Comparison of ENCODE assay signal across 12 cellular contexts in the genomic region with DNA sequence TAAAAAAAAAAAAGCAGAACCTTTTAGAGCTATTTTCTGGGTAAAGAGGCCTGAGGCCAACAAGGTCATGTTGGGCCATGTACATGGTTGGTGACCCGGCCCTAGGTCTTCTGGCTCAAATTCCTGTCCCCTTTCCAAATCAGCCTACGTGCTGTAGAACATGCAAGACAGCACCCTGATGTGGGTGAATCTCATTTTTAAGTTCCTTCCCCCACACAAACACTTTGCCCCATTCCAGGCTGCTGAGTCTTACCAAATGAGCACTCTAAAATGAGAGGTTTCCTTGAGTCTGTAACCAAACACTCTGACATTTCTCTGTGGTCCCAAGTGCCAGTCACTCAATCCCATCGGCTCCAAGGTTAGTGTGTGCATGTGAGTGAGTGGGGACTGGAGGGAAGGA. TPM values are rescaled to one million over a fixed set of nuclear protein-coding genes. Genes with fewer than 3 reads are reported as not detected.
DNase-seq lines count a peak whose midpoint lies in the region; ATAC-seq and TF ChIP-seq lines count a peak whose summit lies in the region.
"Had no signal": no experiment of that assay in that cellular context is flagged by ENCODE, and none has a peak within 500 bp of the region (broad histone marks: within the 10 kb centered on the region; RNA-seq: fewer than 3 reads in every experiment).

No MANE protein-coding gene starts in this region.

- no peaks in the 10 kb centered on the region for H3K9me3 ChIP-seq in CD4-positive, alpha-beta T cell (ENCODE audit: control insufficient read depth, low read length)
- no peaks in the 10 kb centered on the region for H3K9me3 ChIP-seq in PC-9 (ENCODE audit: insufficient read depth, low read depth)
- H3K9me3 ChIP-seq in psoas muscle: no peaks in the 10 kb centered on the region

- H3K4me3 Mint-ChIP-seq in CD4-positive, alpha-beta T cell: peak overlapping the region; percentile 59

- DNase-seq in CD4-positive, alpha-beta T cell: no peak
- DNase-seq in PC-9 (no peak), glomerular visceral epithelial cell (ENCODE audit: extremely low spot score) (peak; percentile 5), psoas muscle (no peak), D341Med (ENCODE audit: low spot score) (no peak), SKM-1 (lab: John Stamatoyannopoulos, UW; ENCODE audit: unreplicated experiment) (no peak)
- no peak for DNase-seq in stimulated activated CD4-positive, alpha-beta T cell treated with anti-CD3 and anti-CD28 coated beads, Interleukin-1b, Interleukin-23, amount 100 ng/mL, for 48 hours
- DNase-seq: effector CD8-positive, alpha-beta T cell; NCI-H510A; T-cell had no signal

- H3K4me1 Mint-ChIP-seq in CD4-positive, alpha-beta T cell (ENCODE audit: low read depth): peaks cover 28% of the 10 kb centered on the region

- H3K36me3 ChIP-seq in PC-9 (ENCODE audit: low read depth) (peaks cover 59% of the 10 kb centered on the region), psoas muscle (ENCODE audit: insufficient read depth in 1 of 2, low read depth in 1 of 2) (peaks cover 2 to 46% of the 10 kb centered on the region in 2 donors)

- POLR2A ChIA-PET in CD4-positive, alpha-beta T cell (lab: Charles Lee): interaction anchor here (2.8 kb wide), 1 partner anchor 10 kb away, joined by 11 read pairs; a partner anchor contains a TSS
- POLR2A ChIA-PET in PC-9 (lab: Charles Lee; ENCODE audit: unreplicated experiment): interaction anchor here (0.6 kb wide), 1 partner anchor 10 kb away, joined by 4 read pairs; a partner anchor contains a TSS

- H3F3A ChIP-seq in PC-9 (ENCODE audit: insufficient read depth, low read depth): peaks cover 14% of the 10 kb centered on the region; the same call in 1 of the 2 replicates

- H3K27me3 Mint-ChIP-seq in CD4-positive, alpha-beta T cell: no peaks in the 10 kb centered on the region
- H3K27me3 Mint-ChIP-seq: T-cell had no signal

- H3K36me3 Mint-ChIP-seq in CD4-positive, alpha-beta T cell (ENCODE audit: low read depth): peaks cover 39% of the 10 kb centered on the region

- no peaks in the 10 kb centered on the region for H3K27me3 ChIP-seq in CD4-positive, alpha-beta T cell (ENCODE audit: control insufficient read depth, insufficient read depth, low read length)
- H3K27me3 ChIP-seq in PC-9 (ENCODE audit: insufficient read depth, low read depth) (no peaks in the 10 kb centered on the region), psoas muscle (ENCODE audit: insufficient read depth in 3 of 3, low read length in 2 of 3) (no peaks in the 10 kb centered on the region)

- WGBS in psoas muscle, 3 donors: 20 to 22% (median 21%) methylated on average over 3 of the region's 3 CpGs

- CTCF ChIA-PET in CD4-positive, alpha-beta T cell (lab: Charles Lee): interaction anchor here (1.2 to 2.1 kb wide), 2 partner anchors 1013 to 1219 kb away, joined by 3 to 9 read pairs; no protein-coding TSS in a partner anchor
- CTCF ChIA-PET in PC-9 (lab: Charles Lee): no interaction called here

- ATAC-seq in CD4-positive, alpha-beta T cell (ENCODE audit: poor library complexity): no peak
- ATAC-seq in psoas muscle (peak; percentile 6 to 23 (median 16)), GM18861 (IDR thresholded peaks at IDR 0.05; ENCODE audit: unreplicated experiment) (no peak)
- ATAC-seq: T-cell had no signal

- TSS peak; percentile 7 for BruUV-seq in PC-9 (replicated peaks; lab: Mats Ljungman, UMichigan)

- peaks cover 51% of the 10 kb centered on the region for H4K20me1 ChIP-seq in PC-9 (ENCODE audit: insufficient read depth)

- H3K4me2 ChIP-seq in PC-9: no peak overlapping the region

- no peaks in the 10 kb centered on the region for H3K9me3 Mint-ChIP-seq in CD4-positive, alpha-beta T cell
- H3K9me3 Mint-ChIP-seq: T-cell had no signal

- H3K4me3 ChIP-seq in PC-9 (no peak overlapping the region), psoas muscle (peak overlapping the region; percentile 93)

- H3K27ac Mint-ChIP-seq in CD4-positive, alpha-beta T cell: no peak overlapping the region
- H3K27ac Mint-ChIP-seq: progenitor cell of endocrine pancreas had no signal

- intact Hi-C loops in CD4-positive, alpha-beta T cell (cut with DNase I, micrococcal nuclease): loop anchor here in 1 of 2 experiments (5.0 kb wide), 1 partner anchor 1896 kb away; a partner anchor contains a TSS
- intact Hi-C loops in PC-9 (cut with micrococcal nuclease; ENCODE audit: unreplicated experiment): loop anchor here (5.0 to 10.0 kb wide), 2 partner anchors 1146 to 1589 kb away; no protein-coding TSS in a partner anchor
- intact Hi-C loops in psoas muscle (cut with DNase I): loop anchor here in 1 of 2 donors (10.0 kb wide), 1 partner anchor 1409 kb away; no protein-coding TSS in a partner anchor

- no peak overlapping the region for H2AFZ ChIP-seq in PC-9

- no peak for TF ChIP-seq CTCF in CD4-positive, alpha-beta T cell (IDR thresholded peaks at IDR 0.05)
- TF ChIP-seq CTCF in PC-9 (conservative IDR thresholded peaks at IDR 0.05) (no peak), psoas muscle (IDR thresholded peaks at IDR 0.05) (no peak)

- no peak overlapping the region for H3K27ac ChIP-seq in CD4-positive, alpha-beta T cell (ENCODE audit: low read depth, low read length)
- H3K27ac ChIP-seq in PC-9 (peak overlapping the region; percentile 11; the same call in 1 of the 2 replicates), psoas muscle (peak overlapping the region; percentile 100)

- H3K4me1 ChIP-seq in PC-9 (replicated peaks; ENCODE audit: insufficient read depth) (peaks cover 44% of the 10 kb centered on the region), psoas muscle (peaks cover 52% of the 10 kb centered on the region)

- no peaks in the 10 kb centered on the region for H3K9me2 ChIP-seq in PC-9 (ENCODE audit: insufficient read depth)

- peaks cover 84% of the 10 kb centered on the region for H3K79me2 ChIP-seq in PC-9 (ENCODE audit: low read depth)

RNA-seq across cellular contexts. Expression of a gene that starts 9.4 kb away (rescaled TPM):
- total RNA-seq in CD4-positive, alpha-beta T cell: 10 to 100 TPM; 76.6 to 79.6 TPM
- total RNA-seq in PC-9 (2021) (37.1 and 42.2 TPM in 2 replicates), psoas muscle (100 to 1,000 TPM; 235 to 524 (median 312) TPM)
- 100 to 1,000 TPM in 2 of 3 donors, 10 to 100 TPM in 1; 43.2 to 276 (median 172) TPM for polyA plus RNA-seq in psoas muscle

RNA-seq across cellular contexts. Expression of a gene that starts 33.5 kb away (rescaled TPM):
- total RNA-seq in CD4-positive, alpha-beta T cell: not detected
- total RNA-seq in PC-9 (2021) (not detected in 2 replicates), psoas muscle (1 to 10 TPM in 1 of 4 donors, under 1 TPM in 2, not detected in 1; 0.21 to 4.0 (median 0.32) TPM)
- polyA plus RNA-seq in psoas muscle: under 1 TPM in 2 of 3 donors, not detected in 1; 0.08 to 0.66 TPM
- total RNA-seq: progenitor cell of endocrine pancreas, T-cell had no signal

Comparison
In these comparisons a context has a peak if more than half of its experiments do, and no peak if none do; other contexts are left out.
1. ATAC-seq: peak in psoas muscle (4 of 4); none in CD4-positive, alpha-beta T cell (single experiment) and GM18861 (single experiment).